28 cellular contexts compared by ENCODE assay signal in genomic region chr1:87796521-87796920, GRCh38.
A peak's percentile ranks its signal among the peaks of the same experiment; 100 is the strongest.
DNase-seq lines count a peak whose midpoint lies in the region; ATAC-seq, FAIRE-seq and TF ChIP-seq lines count a peak whose summit lies in the region.
"Had no signal": no experiment of that assay in that cellular context is flagged by ENCODE, and none has a peak within 500 bp of the region (broad histone marks: within the 10 kb centered on the region; RNA-seq: fewer than 3 reads in every experiment).

No MANE protein-coding gene starts in this region.

- no peak for ATAC-seq in activated naive CD4-positive, alpha-beta T cell treated with anti-CD3 and anti-CD28 coated beads, Interleukin-2, amount 50 U/mL, for 72 hours
- peak; percentile 50 for ATAC-seq in HepG2
- no peak for ATAC-seq in GM18511 (IDR thresholded peaks at IDR 0.05; ENCODE audit: unreplicated experiment)
- ATAC-seq: activated T-cell treated with anti-CD3 and anti-CD28 coated beads, Interleukin-2, amount 50 U/mL, for 72 hours; stimulated activated naive CD8-positive, alpha-beta T cell treated with anti-CD3 and anti-CD28 coated beads, Interleukin-15, amount 100 ng/mL, for 72 hours had no signal

- H3K23ac ChIP-seq in trophoblast cell (ENCODE audit: low read length) = peak overlapping the region; percentile 48

- no peak overlapping the region for H4K12ac ChIP-seq in trophoblast cell (ENCODE audit: low read depth, low read length)

- no peak overlapping the region for H2AFZ ChIP-seq in HepG2 (ENCODE audit: low read length)
- H2AFZ ChIP-seq in trophoblast cell (ENCODE audit: insufficient read depth, low read length, poor library complexity) = no peak overlapping the region

- TF ChIP-seq EP300 in HepG2 (IDR thresholded peaks at IDR 0.05; ENCODE audit: low read depth in 2 of 2, low read length in 2 of 2) (no peak), HepG2 (CRISPR knock-in tag; IDR thresholded peaks at IDR 0.05; ENCODE audit: borderline replicate concordance) (no peak)

- FAIRE-seq in HepG2 (lab: Jason Lieb, UNC) = no peak
- FAIRE-seq: colon, keratinocyte had no signal

- no peaks in the 10 kb centered on the region for H3K36me3 ChIP-seq in HepG2 (replicated peaks in 1 of 2; ENCODE audit: control insufficient read depth in 1 of 2, insufficient read depth in 2 of 2, low read length in 2 of 2)
- H3K36me3 ChIP-seq in trophoblast cell (ENCODE audit: control insufficient read depth in 1 of 2, insufficient read depth in 2 of 2, low read length in 2 of 2) = no peaks in the 10 kb centered on the region
- H3K36me3 ChIP-seq: tibial artery had no signal

- no peaks in the 10 kb centered on the region for H4K20me1 ChIP-seq in HepG2 (ENCODE audit: insufficient read depth, low read length)

- POLR2A ChIA-PET in HepG2 (lab: Yijun Ruan, JAX) = interaction anchor here (0.8 to 2.6 kb wide), 7 partner anchors 9 to 468 kb away, joined by 3 to 19 read pairs (median 11); partner anchors contain the start of gene LMO4

- H3K79me2 ChIP-seq in HepG2 (ENCODE audit: insufficient read depth, low read length) (no peaks in the 10 kb centered on the region), trophoblast cell (ENCODE audit: control insufficient read depth, insufficient read depth, low read length, poor library complexity) (no peaks in the 10 kb centered on the region)

- in situ Hi-C loops in HepG2 (cut with HindIII; ENCODE audit: extremely low pct_ligation_motif_present, low pct_unique_long_range_greater_than_20kb) = loop anchor here (5.0 to 10.0 kb wide), 2 partner anchors 381 to 472 kb away; partner anchors contain the start of gene LMO4

- TF ChIP-seq CTCF in HepG2 (CRISPR knock-in tag; IDR thresholded peaks at IDR 0.05) (no peak), CD14-positive monocyte (IDR thresholded peaks at IDR 0.05) (no peak)

- no peaks in the 10 kb centered on the region for H3K36me3 Mint-ChIP-seq in activated naive CD4-positive, alpha-beta T cell treated with anti-CD3 and anti-CD28 coated beads, Interleukin-2, amount 50 U/mL, for 24 hours
- no peaks in the 10 kb centered on the region for H3K36me3 Mint-ChIP-seq in activated naive CD4-positive, alpha-beta T cell treated with anti-CD3 and anti-CD28 coated beads, Interleukin-2, amount 50 U/mL, for 72 hours
- H3K36me3 Mint-ChIP-seq in CD14-positive monocyte = no peaks in the 10 kb centered on the region

- peak overlapping the region; percentile 31 for H3K27ac Mint-ChIP-seq in activated naive CD4-positive, alpha-beta T cell treated with anti-CD3 and anti-CD28 coated beads, Interleukin-2, amount 50 U/mL, for 24 hours
- H3K27ac Mint-ChIP-seq in activated naive CD4-positive, alpha-beta T cell treated with anti-CD3 and anti-CD28 coated beads, Interleukin-2, amount 50 U/mL, for 72 hours = no peak overlapping the region
- H3K27ac Mint-ChIP-seq in CD14-positive monocyte = no peak overlapping the region
- H3K27ac Mint-ChIP-seq: activated B cell treated with CpG ODN at 0.5 μM for 24 hours; activated T-cell treated with anti-CD3 and anti-CD28 coated beads, Interleukin-2, amount 50 U/mL, for 72 hours; CD4-positive, alpha-beta T cell had no signal

- H3K4me3 ChIP-seq in HepG2 (replicated peaks in 1 of 3; ENCODE audit: insufficient read depth in 1 of 3, low read depth in 2 of 3, low read length in 3 of 3) = peak overlapping the region in 2 of 3 experiments; percentile 22 to 23; a peak in 2 of 6 replicates
- H3K4me3 ChIP-seq in trophoblast cell (ENCODE audit: low read depth, low read length) = no peak overlapping the region
- H3K4me3 ChIP-seq: tibial artery had no signal

- H4K91ac ChIP-seq in trophoblast cell (ENCODE audit: low read depth, low read length) = no peak overlapping the region

- H3K27ac ChIP-seq in HepG2 (ENCODE audit: extremely low read length, insufficient read depth, low read length) (peak overlapping the region; percentile 90), trophoblast cell (ENCODE audit: low read depth, low read length) (no peak overlapping the region)
- H3K27ac ChIP-seq: tibial artery had no signal

- WGBS in HepG2 (ENCODE audit: low lambda C conversion rate) = 62% methylated on average over 9 of the region's 9 CpGs
- WGBS in trophoblast cell (ENCODE audit: extremely low coverage, insufficient coverage, insufficient read length) = no CpG with 5 or more reads among the region's 9 CpGs

- H3K14ac ChIP-seq in trophoblast cell (ENCODE audit: low read length) = no peak overlapping the region

- CTCF ChIA-PET in HepG2 (lab: Yijun Ruan, JAX; ENCODE audit: low intra/inter-chr PET ratio, low total read pairs) = no interaction called here

- no TSS peak for BruUV-seq in HepG2 (replicated peaks; lab: Mats Ljungman, UMichigan)

- intact Hi-C loops in HepG2 (cut with micrococcal nuclease; ENCODE audit: unreplicated experiment) (loop anchor here (5.0 kb wide), 1 partner anchor 381 kb away; no protein-coding TSS in a partner anchor), CD14-positive monocyte (cut with micrococcal nuclease) (no loop called here)

- H2BK5ac ChIP-seq in trophoblast cell (ENCODE audit: low read depth, low read length, poor library complexity) = no peak overlapping the region

- H3K4me1 Mint-ChIP-seq in activated naive CD4-positive, alpha-beta T cell treated with anti-CD3 and anti-CD28 coated beads, Interleukin-2, amount 50 U/mL, for 24 hours = no peaks in the 10 kb centered on the region
- H3K4me1 Mint-ChIP-seq in CD14-positive monocyte = no peaks in the 10 kb centered on the region
- H3K4me1 Mint-ChIP-seq: activated B cell treated with CpG ODN at 0.5 μM for 24 hours; stimulated activated naive CD8-positive, alpha-beta T cell treated with anti-CD3 and anti-CD28 coated beads, Interleukin-15, amount 100 ng/mL, for 72 hours had no signal

- no peaks in the 10 kb centered on the region for H3K27me3 ChIP-seq in HepG2 (ENCODE audit: control insufficient read depth in 1 of 2, insufficient read depth in 2 of 2, low read length in 2 of 2)
- no peaks in the 10 kb centered on the region for H3K27me3 ChIP-seq in trophoblast cell (ENCODE audit: insufficient read depth, low read length)
- H3K27me3 ChIP-seq: tibial artery had no signal

- H2AK5ac ChIP-seq in trophoblast cell (ENCODE audit: low read length) = no peak overlapping the region

- no peak for TF ChIP-seq POLR2A in HepG2 (IDR thresholded peaks at IDR 0.05; ENCODE audit: insufficient read depth in 1 of 2, low read depth in 2 of 2, low read length in 2 of 2)

- H3K4me1 ChIP-seq in HepG2 (ENCODE audit: insufficient read depth, low read length) (peaks cover 54% of the 10 kb centered on the region), trophoblast cell (ENCODE audit: control insufficient read depth in 1 of 2, insufficient read depth in 2 of 2, low read length in 2 of 2) (peaks cover 4 to 9% of the 10 kb centered on the region in 2 experiments)
- H3K4me1 ChIP-seq: tibial artery had no signal

- no peak overlapping the region for H2BK120ac ChIP-seq in trophoblast cell (ENCODE audit: insufficient read depth, low read length, poor library complexity)

- H3K27me3 Mint-ChIP-seq in activated naive CD4-positive, alpha-beta T cell treated with anti-CD3 and anti-CD28 coated beads, Interleukin-2, amount 50 U/mL, for 24 hours = no peaks in the 10 kb centered on the region
- peaks cover 0 to 4% (median 0%) of the 10 kb centered on the region in 3 donors for H3K27me3 Mint-ChIP-seq in CD14-positive monocyte (ENCODE audit: low read depth in 3 of 3)
- H3K27me3 Mint-ChIP-seq: activated B cell treated with CpG ODN at 0.5 μM for 24 hours; CD4-positive, alpha-beta T cell; stimulated activated naive CD8-positive, alpha-beta T cell treated with anti-CD3 and anti-CD28 coated beads, Interleukin-15, amount 100 ng/mL, for 72 hours had no signal

- no peaks in the 10 kb centered on the region for H3K9me3 Mint-ChIP-seq in activated naive CD4-positive, alpha-beta T cell treated with anti-CD3 and anti-CD28 coated beads, Interleukin-2, amount 50 U/mL, for 24 hours
- no peaks in the 10 kb centered on the region for H3K9me3 Mint-ChIP-seq in activated naive CD4-positive, alpha-beta T cell treated with anti-CD3 and anti-CD28 coated beads, Interleukin-2, amount 50 U/mL, for 72 hours
- H3K9me3 Mint-ChIP-seq in CD14-positive monocyte = peaks cover 0 to 2% (median 0%) of the 10 kb centered on the region in 7 donors
- H3K9me3 Mint-ChIP-seq: activated T-cell treated with anti-CD3 and anti-CD28 coated beads, Interleukin-2, amount 50 U/mL, for 72 hours; CD4-positive, alpha-beta T cell; stimulated activated naive CD8-positive, alpha-beta T cell treated with anti-CD3 and anti-CD28 coated beads, Interleukin-15, amount 100 ng/mL, for 72 hours had no signal

- no peak for DNase-seq in activated naive CD4-positive, alpha-beta T cell treated with anti-CD3 and anti-CD28 coated beads, Interleukin-2, amount 50 U/mL, for 72 hours (ENCODE audit: low spot score in 2 of 2)
- DNase-seq in HepG2 (ENCODE audit: low spot score) (no peak), trophoblast cell (peak in 1 of 2 donors; percentile 59), DMS79 (lab: John Stamatoyannopoulos, UW) (no peak), CD14-positive monocyte (ENCODE audit: low spot score) (no peak), dedifferentiated amniotic fluid mesenchymal stem cell (ENCODE audit: extremely low spot score) (no peak)
- DNase-seq: activated B cell treated with CpG ODN at 0.5 μM for 24 hours; activated naive CD4-positive, alpha-beta T cell treated with Interleukin-2 at 50 U/mL for 16 hours; activated T-cell treated with anti-CD3 and anti-CD28 coated beads, Interleukin-2, amount 50 U/mL, for 72 hours; amygdala; CD4-positive, alpha-beta T cell; effector CD8-positive, alpha-beta T cell; glutamatergic neuron; Kasumi-1; mammary epithelial cell; NCI-H146; NCI-H446 treated with DMSO at 0.1 percent for 48 hours; NCI-H82; occipital lobe; stimulated activated CD4-positive, alpha-beta T cell treated with anti-CD3 and anti-CD28 coated beads, Interleukin-1b, Interleukin-23, amount 100 ng/mL, for 48 hours; stimulated activated CD8-positive, alpha-beta memory T cell treated with anti-CD3 and anti-CD28 coated beads, Interleukin-4, amount 100 ng/mL, for 48 hours; stimulated activated naive CD8-positive, alpha-beta T cell treated with anti-CD3 and anti-CD28 coated beads, Interleukin-15, amount 100 ng/mL, for 72 hours; T-helper 1 cell; tibial artery had no signal

- H3K9me3 ChIP-seq in HepG2 (ENCODE audit: low read length) = no peaks in the 10 kb centered on the region
- H3K9me3 ChIP-seq in trophoblast cell (ENCODE audit: insufficient read depth, low read depth, low read length) = no peaks in the 10 kb centered on the region
- H3K9me3 ChIP-seq: tibial artery had no signal

- no peak for TF ChIP-seq RAD21 in HepG2 (CRISPR knock-in tag; IDR thresholded peaks at IDR 0.05)

- H3K18ac ChIP-seq in trophoblast cell (ENCODE audit: low read length) = no peak overlapping the region

- H2BK12ac ChIP-seq in trophoblast cell (ENCODE audit: low read length) = no peak overlapping the region

- H3K79me1 ChIP-seq in trophoblast cell (ENCODE audit: low read length) = no peaks in the 10 kb centered on the region

- peak overlapping the region; percentile 79 for H3K4me2 ChIP-seq in HepG2 (ENCODE audit: low read depth, low read length)
- H3K4me2 ChIP-seq in trophoblast cell (ENCODE audit: low read length) = no peak overlapping the region

- H3K4me3 Mint-ChIP-seq in activated naive CD4-positive, alpha-beta T cell treated with anti-CD3 and anti-CD28 coated beads, Interleukin-2, amount 50 U/mL, for 24 hours = no peak overlapping the region
- no peak overlapping the region for H3K4me3 Mint-ChIP-seq in CD14-positive monocyte
- H3K4me3 Mint-ChIP-seq: activated B cell treated with CpG ODN at 0.5 μM for 24 hours; activated T-cell treated with anti-CD3 and anti-CD28 coated beads, Interleukin-2, amount 50 U/mL, for 72 hours; CD4-positive, alpha-beta T cell; stimulated activated naive CD8-positive, alpha-beta T cell treated with anti-CD3 and anti-CD28 coated beads, Interleukin-15, amount 100 ng/mL, for 72 hours had no signal

- no peak overlapping the region for H4K8ac ChIP-seq in trophoblast cell (ENCODE audit: low read depth, low read length)

- H3K4ac ChIP-seq in trophoblast cell (ENCODE audit: low read depth, low read length) = no peak overlapping the region

- H3K9ac ChIP-seq in HepG2 (ENCODE audit: insufficient read depth, low read depth, low read length) (peak overlapping the region; percentile 71), trophoblast cell (ENCODE audit: low read length) (peak overlapping the region; percentile 28)
